ENCODE assay signal across 8 cellular contexts in the genomic region with DNA sequence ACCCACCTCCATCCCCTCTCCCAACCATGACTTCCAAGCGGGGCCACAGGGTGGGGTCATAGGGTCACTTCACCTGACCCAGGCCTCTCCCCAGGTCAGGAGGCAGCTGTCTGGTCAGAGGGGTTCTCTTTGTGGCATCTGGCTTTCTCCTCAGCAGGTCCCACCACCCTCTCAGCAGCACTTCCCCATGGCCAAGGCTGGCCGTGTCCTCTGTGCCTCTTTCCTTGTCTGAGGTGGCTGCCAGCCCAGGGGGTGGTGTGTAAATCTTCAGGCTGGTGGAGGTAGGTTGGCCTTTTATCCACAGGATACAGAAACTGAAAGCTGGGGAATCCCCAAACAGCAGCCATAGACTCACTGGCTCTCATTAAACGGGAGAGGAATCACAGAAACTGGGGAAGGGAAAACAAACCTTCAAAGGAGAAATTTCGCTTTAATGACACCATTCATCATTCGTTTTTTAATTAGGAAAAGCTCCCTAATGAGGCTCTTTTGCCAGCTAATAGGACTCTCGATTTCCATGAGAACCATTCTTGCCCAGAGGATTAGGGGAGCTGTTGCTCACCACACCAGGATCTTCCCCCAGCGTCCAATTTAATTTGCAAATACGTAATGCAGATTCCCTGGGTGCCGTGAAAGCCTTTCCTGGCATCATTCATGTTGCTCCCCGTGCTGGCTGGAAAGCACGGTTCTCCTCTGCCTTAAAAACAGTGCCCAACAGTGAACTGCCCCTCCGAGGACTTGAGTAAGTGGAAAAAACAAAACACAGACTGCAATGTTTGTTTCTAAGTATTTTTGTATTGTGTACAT. TPM values are rescaled to one million over a fixed set of nuclear protein-coding genes. Genes with fewer than 3 reads are reported as not detected.
A peak's percentile ranks its signal among the peaks of the same experiment; 100 is the strongest.
DNase-seq lines count a peak whose midpoint lies in the region; ATAC-seq and TF ChIP-seq lines count a peak whose summit lies in the region.

No MANE protein-coding gene starts in this region.

- no peaks in the 10 kb centered on the region for H3K27me3 Mint-ChIP-seq in CD4-positive, alpha-beta T cell
- H3K27me3 Mint-ChIP-seq in brain = peaks cover 5% of the 10 kb centered on the region

- peak overlapping the region; percentile 42; the same call in 1 of the 2 replicates for H2AFZ ChIP-seq in OCI-LY7 (ENCODE audit: low read length)

- no peak for TF ChIP-seq CTCF in CD4-positive, alpha-beta T cell (IDR thresholded peaks at IDR 0.05)
- no peak for TF ChIP-seq CTCF in OCI-LY7 (conservative IDR thresholded peaks at IDR 0.05; ENCODE audit: low read length)
- TF ChIP-seq CTCF in brain (conservative IDR thresholded peaks at IDR 0.05) = no peak

- H3K4me3 ChIP-seq in OCI-LY7 (ENCODE audit: low read depth, low read length, poor library complexity, severe bottlenecking) (no peak overlapping the region), mucosa of rectum (ENCODE audit: low read length in 2 of 2) (peak overlapping the region; percentile 0 to 51)

- H3K4me2 ChIP-seq in OCI-LY7 (ENCODE audit: low read length) = no peak overlapping the region

- intact Hi-C loops in CD4-positive, alpha-beta T cell (cut with DNase I, micrococcal nuclease) = no loop called here
- intact Hi-C loops in OCI-LY7 (cut with micrococcal nuclease; ENCODE audit: unreplicated experiment) = no loop called here

- peaks cover 25% of the 10 kb centered on the region for H3K4me1 ChIP-seq in OCI-LY7 (ENCODE audit: insufficient read depth, low read length, poor library complexity, severe bottlenecking)
- peaks cover 3 to 5% of the 10 kb centered on the region in 2 donors for H3K4me1 ChIP-seq in mucosa of rectum (ENCODE audit: control insufficient read depth in 2 of 2, insufficient read depth in 2 of 2, low read length in 2 of 2)

- DNase-seq in CD4-positive, alpha-beta T cell = peak in 5 of 10 experiments; percentile 1 to 37 (median 10)
- DNase-seq in OCI-LY7 (ENCODE audit: low spot score) (no peak), NCI-H2227 treated with DMSO at 0.1 percent for 48 hours (lab: John Stamatoyannopoulos, UW) (no peak), NCI-H510A (lab: John Stamatoyannopoulos, UW) (no peak)

- peak; percentile 75 for ATAC-seq in CD4-positive, alpha-beta T cell (ENCODE audit: poor library complexity)
- ATAC-seq in HG03097 (IDR thresholded peaks at IDR 0.05; ENCODE audit: low FRiP score, unreplicated experiment) = no peak
- ATAC-seq in HG03432 (IDR thresholded peaks at IDR 0.05; ENCODE audit: unreplicated experiment) = no peak

- no peak overlapping the region for H3K27ac ChIP-seq in CD4-positive, alpha-beta T cell (ENCODE audit: low read depth, low read length)
- H3K27ac ChIP-seq in OCI-LY7 (ENCODE audit: low read depth, low read length, poor library complexity, severe bottlenecking) = no peak overlapping the region
- no peak overlapping the region for H3K27ac ChIP-seq in mucosa of rectum (ENCODE audit: low read depth in 2 of 2, low read length in 2 of 2)

- POLR2A ChIA-PET in CD4-positive, alpha-beta T cell (lab: Charles Lee) = interaction anchor here (1.4 kb wide), 1 partner anchor 27 kb away, joined by 4 read pairs; no protein-coding TSS in a partner anchor
- POLR2A ChIA-PET in OCI-LY7 (lab: Charles Lee) = no interaction called here

- H3K9me2 ChIP-seq in OCI-LY7 (ENCODE audit: insufficient read depth, low read length) = no peaks in the 10 kb centered on the region

- H3K4me1 Mint-ChIP-seq in CD4-positive, alpha-beta T cell (ENCODE audit: low read depth) = peaks cover 9% of the 10 kb centered on the region
- peaks cover 19% of the 10 kb centered on the region for H3K4me1 Mint-ChIP-seq in brain

- no peaks in the 10 kb centered on the region for H3K36me3 Mint-ChIP-seq in CD4-positive, alpha-beta T cell (ENCODE audit: low read depth)
- H3K36me3 Mint-ChIP-seq in brain = no peaks in the 10 kb centered on the region

- no peaks in the 10 kb centered on the region for H3K27me3 ChIP-seq in CD4-positive, alpha-beta T cell (ENCODE audit: control insufficient read depth, insufficient read depth, low read length)
- no peaks in the 10 kb centered on the region for H3K27me3 ChIP-seq in mucosa of rectum (ENCODE audit: control insufficient read depth in 2 of 2, insufficient read depth in 2 of 2, low read length in 2 of 2)

- no peaks in the 10 kb centered on the region for H3K79me2 ChIP-seq in OCI-LY7 (ENCODE audit: insufficient read depth, low read depth, low read length)

- H3K36me3 ChIP-seq in OCI-LY7 (ENCODE audit: insufficient read depth, low read length) = no peaks in the 10 kb centered on the region
- H3K36me3 ChIP-seq in mucosa of rectum (ENCODE audit: control insufficient read depth in 2 of 2, insufficient read depth in 2 of 2, low read length in 2 of 2) = no peaks in the 10 kb centered on the region

- no peak overlapping the region for H3K4me3 Mint-ChIP-seq in CD4-positive, alpha-beta T cell
- peak overlapping the region; percentile 17 to 81 (median 33) for H3K4me3 Mint-ChIP-seq in brain

- H3K9me3 Mint-ChIP-seq in CD4-positive, alpha-beta T cell = no peaks in the 10 kb centered on the region
- no peaks in the 10 kb centered on the region for H3K9me3 Mint-ChIP-seq in brain

- no peak overlapping the region for H3K27ac Mint-ChIP-seq in CD4-positive, alpha-beta T cell
- H3K27ac Mint-ChIP-seq in brain = peak overlapping the region; percentile 40 to 96 (median 77)

- no TSS peak for BruUV-seq in OCI-LY7 (replicated peaks; lab: Mats Ljungman, UMichigan)

- H4K20me1 ChIP-seq in OCI-LY7 (ENCODE audit: insufficient read depth, low read length) = no peaks in the 10 kb centered on the region

- peak overlapping the region in 1 of 2 donors; percentile 3 for H3K9ac ChIP-seq in mucosa of rectum (ENCODE audit: low read depth in 1 of 2, low read length in 2 of 2)

- CTCF ChIA-PET in CD4-positive, alpha-beta T cell (lab: Charles Lee) = interaction anchor here (1.0 kb wide), 1 partner anchor 17 kb away, joined by 3 read pairs; no protein-coding TSS in a partner anchor
- CTCF ChIA-PET in OCI-LY7 (lab: Charles Lee; ENCODE audit: unreplicated experiment) = no interaction called here

- no peaks in the 10 kb centered on the region for H3K9me3 ChIP-seq in CD4-positive, alpha-beta T cell (ENCODE audit: control insufficient read depth, low read length)
- H3K9me3 ChIP-seq in OCI-LY7 (ENCODE audit: low read length) (no peaks in the 10 kb centered on the region), mucosa of rectum (ENCODE audit: control insufficient read depth in 2 of 2, low read length in 2 of 2) (no peaks in the 10 kb centered on the region)

RNA-seq across cellular contexts. Expression of a gene that starts 18.0 kb away (rescaled TPM):
- total RNA-seq in CD4-positive, alpha-beta T cell = 10 to 100 TPM; 12.8 to 15.9 TPM
- total RNA-seq in OCI-LY7 (2014; rRNA removed; shearing (Covaris generic)) = 70.9 and 106 TPM in 2 replicates
- total RNA-seq in OCI-LY7 (2022) = 64.8 and 66.1 TPM in 2 replicates
- 29.8 TPM for polyA plus RNA-seq in brain (ENCODE audit: insufficient read depth, low read depth, low replicate concordance)

RNA-seq across cellular contexts. Expression of a gene that starts 26.0 kb away (rescaled TPM):
- total RNA-seq in CD4-positive, alpha-beta T cell = 100 to 1,000 TPM; 252 to 262 TPM
- 121 and 157 TPM in 2 replicates for total RNA-seq in OCI-LY7 (2014; rRNA removed; shearing (Covaris generic))
- 284 and 309 TPM in 2 replicates for total RNA-seq in OCI-LY7 (2022)
- polyA plus RNA-seq in brain (ENCODE audit: insufficient read depth, low read depth, low replicate concordance) = 139 TPM

RNA-seq across cellular contexts. Expression of a gene that starts 58.4 kb away (rescaled TPM):
- under 1 TPM in 1 of 2 experiments, not detected in 1; 0.08 TPM for total RNA-seq in CD4-positive, alpha-beta T cell
- not detected in 2 replicates for total RNA-seq in OCI-LY7 (2014; rRNA removed; shearing (Covaris generic))
- total RNA-seq in OCI-LY7 (2022) = 0.15 TPM in 1 of 2 replicates, not detected in the other
- 26.6 TPM for polyA plus RNA-seq in brain (ENCODE audit: insufficient read depth, low read depth, low replicate concordance)
